In the genomic region with DNA sequence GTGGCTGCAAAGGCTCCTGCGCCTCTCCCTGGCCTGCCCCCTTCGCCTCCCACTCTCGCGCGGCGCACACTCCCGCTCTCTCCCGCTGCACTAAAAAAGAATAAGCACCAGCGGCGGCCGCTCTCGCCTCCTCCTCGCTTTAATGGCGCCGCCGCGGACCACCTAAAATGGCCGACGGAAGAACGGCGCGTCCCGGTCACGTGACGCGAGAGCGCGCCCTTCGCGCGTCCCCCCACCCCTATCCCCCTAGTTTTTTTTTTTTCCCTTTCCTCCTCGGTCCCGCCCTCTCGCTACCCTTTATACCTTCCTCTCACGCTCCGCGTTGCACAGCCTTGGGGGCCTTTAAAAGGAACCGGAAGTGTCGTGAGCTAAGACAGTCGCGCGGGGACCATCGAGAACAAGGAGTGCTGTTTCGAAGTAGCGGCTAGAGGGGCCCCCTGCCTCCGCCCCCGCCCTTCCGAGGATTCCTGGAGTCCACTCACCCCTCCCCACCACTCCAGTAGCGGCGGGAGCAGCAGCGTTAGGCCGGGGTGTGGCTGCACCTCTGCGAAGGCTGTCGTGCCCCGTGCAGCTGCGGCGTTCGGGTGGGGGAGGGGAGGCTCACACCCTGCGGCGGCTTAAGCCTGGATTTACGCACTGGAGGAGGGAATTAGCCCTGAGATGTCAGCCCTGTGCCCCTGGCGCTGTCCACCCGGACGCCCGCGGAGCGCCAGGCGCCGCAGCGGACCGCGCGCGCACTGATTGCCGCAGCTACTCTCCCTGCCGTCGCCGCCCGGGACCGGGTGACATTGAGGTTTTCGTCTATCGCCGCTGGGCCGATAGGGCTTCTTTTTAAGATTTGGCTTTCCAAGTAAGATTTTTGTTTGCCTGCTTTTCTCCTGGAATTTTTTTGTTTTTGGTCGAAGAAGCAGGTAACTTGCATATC, we compare ENCODE assay signal across 8 cellular contexts. TPM values are rescaled to one million over a fixed set of nuclear protein-coding genes. Genes with fewer than 3 reads are reported as not detected.
A peak's percentile ranks its signal among the peaks of the same experiment; 100 is the strongest.
DNase-seq lines count a peak whose midpoint lies in the region; ATAC-seq, FAIRE-seq and TF ChIP-seq lines count a peak whose summit lies in the region.

A gene with protein sequence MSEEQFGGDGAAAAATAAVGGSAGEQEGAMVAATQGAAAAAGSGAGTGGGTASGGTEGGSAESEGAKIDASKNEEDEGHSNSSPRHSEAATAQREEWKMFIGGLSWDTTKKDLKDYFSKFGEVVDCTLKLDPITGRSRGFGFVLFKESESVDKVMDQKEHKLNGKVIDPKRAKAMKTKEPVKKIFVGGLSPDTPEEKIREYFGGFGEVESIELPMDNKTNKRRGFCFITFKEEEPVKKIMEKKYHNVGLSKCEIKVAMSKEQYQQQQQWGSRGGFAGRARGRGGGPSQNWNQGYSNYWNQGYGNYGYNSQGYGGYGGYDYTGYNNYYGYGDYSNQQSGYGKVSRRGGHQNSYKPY (minus strand): TSS at position 176 of the 925 bp plus-strand sequence. CDS start 313 bp downstream, outside the sequence.

- H3K27me3 ChIP-seq in trophoblast cell (ENCODE audit: insufficient read depth, low read length) (no peaks in the 10 kb centered on the region), transverse colon (no peaks in the 10 kb centered on the region)

- TF ChIP-seq POLR2A in GM12891 (IDR thresholded peaks at IDR 0.05; ENCODE audit: low read depth, low read length) (peak; percentile 75), transverse colon (IDR thresholded peaks at IDR 0.05) (peak; percentile 95)

- CTCF ChIA-PET in T-cell (lab: Charles Lee): interaction anchor here (0.6 to 1.6 kb wide), 13 partner anchors 9 to 903 kb away, joined by 3 to 14 read pairs (median 3); partner anchors contain the start of genes COPS4 (in 1 of the 2), HNRNPDL (in 1 of the 2), RASGEF1B (in 1 of the 2) and THAP9 (in 1 of the 2)

- H3K27me3 Mint-ChIP-seq in T-cell: no peaks in the 10 kb centered on the region

- peak; percentile 96 for FAIRE-seq in GM12891 (lab: Jason Lieb, UNC)

- POLR2A ChIA-PET in T-cell (lab: Charles Lee): interaction anchor here (0.5 to 1.9 kb wide), 12 partner anchors 9 to 637 kb away, joined by 3 to 18 read pairs (median 4); partner anchors contain the start of gene HNRNPDL (in 1 of the 2)

- intact Hi-C loops in cardiac septum (cut with DNase I) (loop anchor here (1.0 to 5.0 kb wide), 6 partner anchors 55 to 1163 kb away; partner anchors contain the start of genes GPAT3, LIN54 and SEC31A), transverse colon (cut with DNase I; ENCODE audit: low total_unique reads) (loop anchor here (1.0 to 10.0 kb wide), 2 partner anchors 55 to 511 kb away; no protein-coding TSS in a partner anchor)

- peak within 1 kb of the TSS; percentile 94 for H3K27ac ChIP-seq in adipose tissue (ENCODE audit: low read depth, low read length)
- peak within 1 kb of the TSS; percentile 99 for H3K27ac ChIP-seq in trophoblast cell (ENCODE audit: low read depth, low read length)
- peak within 1 kb of the TSS; percentile 97 to 100 (median 99) for H3K27ac ChIP-seq in transverse colon

- peak within 1 kb of the TSS; percentile 90 for H2AK5ac ChIP-seq in trophoblast cell (ENCODE audit: low read length)

- peak within 1 kb of the TSS; percentile 78 for H4K12ac ChIP-seq in trophoblast cell (ENCODE audit: low read depth, low read length)

- peak within 1 kb of the TSS; percentile 94 for H2AFZ ChIP-seq in trophoblast cell (ENCODE audit: insufficient read depth, low read length, poor library complexity)

- peak within 1 kb of the TSS; percentile 91 for H3K4me2 ChIP-seq in trophoblast cell (ENCODE audit: low read length)

- H3K9me3 Mint-ChIP-seq in T-cell: no peaks in the 10 kb centered on the region

- H3K4me3 ChIP-seq in trophoblast cell (ENCODE audit: low read depth, low read length) (peak within 1 kb of the TSS; percentile 100), transverse colon (peak within 1 kb of the TSS; percentile 77 to 97 (median 86))

- peak within 1 kb of the TSS; percentile 93 for H3K18ac ChIP-seq in trophoblast cell (ENCODE audit: low read length)

- peak within 1 kb of the TSS; percentile 92 for H2BK120ac ChIP-seq in trophoblast cell (ENCODE audit: insufficient read depth, low read length, poor library complexity)

- H3K9me3 ChIP-seq in trophoblast cell (ENCODE audit: insufficient read depth, low read depth, low read length) (no peaks in the 10 kb centered on the region), transverse colon (no peaks in the 10 kb centered on the region)

- H3K4ac ChIP-seq in trophoblast cell (ENCODE audit: low read depth, low read length): peak within 1 kb of the TSS; percentile 99

- H3K27ac Mint-ChIP-seq in T-cell: peak within 1 kb of the TSS; percentile 99

- peaks cover 48 to 66% (median 49%) of the 10 kb centered on the region in 3 donors for H3K4me1 Mint-ChIP-seq in T-cell

- peak within 1 kb of the TSS; percentile 98 for H4K8ac ChIP-seq in trophoblast cell (ENCODE audit: low read depth, low read length)

- peaks cover 11% of the 10 kb centered on the region for H3K79me1 ChIP-seq in trophoblast cell (ENCODE audit: low read length)

- H3K36me3 ChIP-seq in trophoblast cell (ENCODE audit: control insufficient read depth in 1 of 2, insufficient read depth in 2 of 2, low read length in 2 of 2) (peaks cover 0 to 3% of the 10 kb centered on the region in 2 experiments), transverse colon (no peaks in the 10 kb centered on the region)

- H3K79me2 ChIP-seq in trophoblast cell (ENCODE audit: control insufficient read depth, insufficient read depth, low read length, poor library complexity): peaks cover 18% of the 10 kb centered on the region

- peak within 1 kb of the TSS; percentile 16 for H2BK12ac ChIP-seq in trophoblast cell (ENCODE audit: low read length)

- peak within 1 kb of the TSS; percentile 98 for H4K91ac ChIP-seq in trophoblast cell (ENCODE audit: low read depth, low read length)

- TF ChIP-seq CTCF in transverse colon (IDR thresholded peaks at IDR 0.05): peak in 3 of 5 experiments; percentile 4 to 29 (median 16)

- peak within 1 kb of the TSS; percentile 98 for H3K9ac ChIP-seq in trophoblast cell (ENCODE audit: low read length)

- H3K4me1 ChIP-seq in trophoblast cell (ENCODE audit: control insufficient read depth in 1 of 2, insufficient read depth in 2 of 2, low read length in 2 of 2) (no peaks in the 10 kb centered on the region), transverse colon (peaks cover 16 to 44% (median 33%) of the 10 kb centered on the region in 4 donors)

- peak within 1 kb of the TSS; percentile 70 for H3K23ac ChIP-seq in trophoblast cell (ENCODE audit: low read length)

- DNase-seq in GM12891 (ENCODE audit: insufficient read length, low spot score): peak; percentile 86
- DNase-seq in NCI-H1436 treated with DMSO at 0.1 percent for 48 hours (lab: John Stamatoyannopoulos, UW): peak; percentile 97
- DNase-seq in T-cell: peak; percentile 76 to 94 (median 88)
- peak; percentile 97 for DNase-seq in cardiac septum (ENCODE audit: low spot score)
- DNase-seq in trophoblast cell: peak; percentile 99
- peak; percentile 98 for DNase-seq in transverse colon

- H3K14ac ChIP-seq in trophoblast cell (ENCODE audit: low read length): peak within 1 kb of the TSS; percentile 99

- H3K4me3 Mint-ChIP-seq in T-cell: peak within 1 kb of the TSS; percentile 91 to 99 (median 97)

- in situ Hi-C loops in transverse colon (cut with MboI; ENCODE audit: low pct_ligation_motif_present in 1 of 4, low pct_unique_long_range_greater_than_20kb in 1 of 4, low sequenced_read_pairs in 3 of 4): loop anchor here in 2 of 4 donors (10.0 kb wide), 2 partner anchors 51 to 61 kb away; partner anchors contain the start of genes ENOPH1 (in 1 of the 2) and HNRNPDL (in 1 of the 2)

- peak; percentile 44 for TF ChIP-seq EP300 in transverse colon (IDR thresholded peaks at IDR 0.05; ENCODE audit: low read depth)

- WGBS in adipose tissue, 3 donors: 0% methylated on average over 76 to 85 of the region's 85 CpGs
- no CpG with 5 or more reads among the region's 85 CpGs for WGBS in trophoblast cell (ENCODE audit: extremely low coverage, insufficient coverage, insufficient read length)
- 0 to 4% methylated on average over 5 to 70 of the region's 85 CpGs for WGBS in transverse colon (ENCODE audit: low coverage in 1 of 2), 2 donors

- ATAC-seq in HG02840 (IDR thresholded peaks at IDR 0.05; ENCODE audit: low FRiP score, unreplicated experiment) (peak; percentile 95), T-cell (replicated peaks in 1 of 4) (peak; percentile 86 to 90 (median 88))

- H3K36me3 Mint-ChIP-seq in T-cell: peaks cover 30% of the 10 kb centered on the region

- H2BK5ac ChIP-seq in trophoblast cell (ENCODE audit: low read depth, low read length, poor library complexity): peak within 1 kb of the TSS; percentile 96

TF ChIP-seq in GM12891, 5 proteins besides CTCF, POLR2A, EP300 and RAD21:
- TF ChIP-seq SPI1 (IDR thresholded peaks at IDR 0.05; ENCODE audit: low read depth, low read length) (peak; percentile 45; the same call in 1 of the 2 replicates), TAF1 (IDR thresholded peaks at IDR 0.05; ENCODE audit: low read depth, low read length) (peak; percentile 79), POU2F2 (IDR thresholded peaks at IDR 0.05; ENCODE audit: low read depth, low read length) (no peak), POLR2AphosphoS5 (IDR thresholded peaks at IDR 0.05; ENCODE audit: low read depth, low read length) (peak; percentile 77)
TF ChIP-seq in GM12891: peak in this region for 3.

RNA-seq across cellular contexts. Expression of the gene that starts here (rescaled TPM):
- polyA plus RNA-seq in GM12891 (2012; ENCODE audit: low read depth, missing spikeins): 260 TPM
- total RNA-seq in T-cell (100 to 1,000 TPM; 193 to 274 (median 202) TPM), cardiac septum (110 TPM), transverse colon (100 to 1,000 TPM in 3 of 4 donors, 10 to 100 TPM in 1; 61.4 to 213 (median 130) TPM)
- 100 to 1,000 TPM in 2 of 3 donors, 10 to 100 TPM in 1; 78.2 to 168 (median 118) TPM for polyA plus RNA-seq in adipose tissue
- polyA plus RNA-seq in trophoblast cell (2013): 305 and 316 TPM in 2 replicates

Comparison
In these comparisons a context has a peak if more than half of its experiments do, and no peak if none do; other contexts are left out.
1. Peak in every context shown above with its lines: DNase-seq, ATAC-seq, H3K4me3 ChIP-seq and H3K27ac ChIP-seq.